ENCODE assay signal across 2 cellular contexts in the genomic region with DNA sequence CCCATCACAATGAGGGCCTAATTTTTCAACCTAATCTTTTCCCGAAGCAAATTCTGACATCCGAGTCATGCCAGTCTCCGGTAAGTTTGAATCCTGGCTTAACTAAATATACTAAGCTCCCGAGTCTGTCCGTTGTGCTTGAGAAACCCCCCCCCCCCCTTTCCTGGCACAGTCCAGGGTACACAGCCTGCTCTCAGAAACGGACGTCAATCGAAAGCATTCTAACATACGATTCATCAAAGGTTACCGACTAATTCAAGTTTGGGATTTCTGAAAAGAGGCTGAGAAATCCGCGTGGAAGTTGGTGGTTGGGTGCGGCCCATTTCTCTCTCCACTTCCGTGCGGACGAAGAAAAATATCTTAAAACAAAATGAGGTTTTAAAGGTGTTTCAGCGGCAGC.
TF ChIP-seq lines count a peak whose summit lies in the region.

No MANE protein-coding gene starts in this region.

TF ChIP-seq in GM23338, 12 proteins besides CTCF, POLR2A, EP300 and RAD21:
- no peak for TF ChIP-seq EZH2 (IDR thresholded peaks at IDR 0.05; ENCODE audit: low read depth, unreplicated experiment)

TF ChIP-seq in GM12878, 131 proteins besides CTCF, POLR2A, EP300 and RAD21:
- no peak for TF ChIP-seq IKZF1 (conservative IDR thresholded peaks at IDR 0.05)
- no peak for TF ChIP-seq RFX5 (IDR thresholded peaks at IDR 0.05; ENCODE audit: low read depth, low read length)
- TF ChIP-seq BMI1 (IDR thresholded peaks at IDR 0.05; ENCODE audit: borderline replicate concordance) = no peak
- TF ChIP-seq ZNF24 (IDR thresholded peaks at IDR 0.05) = no peak
- TF ChIP-seq SUZ12 (IDR thresholded peaks at IDR 0.05; ENCODE audit: unreplicated experiment) = no peak
- TF ChIP-seq, protein P1, sequence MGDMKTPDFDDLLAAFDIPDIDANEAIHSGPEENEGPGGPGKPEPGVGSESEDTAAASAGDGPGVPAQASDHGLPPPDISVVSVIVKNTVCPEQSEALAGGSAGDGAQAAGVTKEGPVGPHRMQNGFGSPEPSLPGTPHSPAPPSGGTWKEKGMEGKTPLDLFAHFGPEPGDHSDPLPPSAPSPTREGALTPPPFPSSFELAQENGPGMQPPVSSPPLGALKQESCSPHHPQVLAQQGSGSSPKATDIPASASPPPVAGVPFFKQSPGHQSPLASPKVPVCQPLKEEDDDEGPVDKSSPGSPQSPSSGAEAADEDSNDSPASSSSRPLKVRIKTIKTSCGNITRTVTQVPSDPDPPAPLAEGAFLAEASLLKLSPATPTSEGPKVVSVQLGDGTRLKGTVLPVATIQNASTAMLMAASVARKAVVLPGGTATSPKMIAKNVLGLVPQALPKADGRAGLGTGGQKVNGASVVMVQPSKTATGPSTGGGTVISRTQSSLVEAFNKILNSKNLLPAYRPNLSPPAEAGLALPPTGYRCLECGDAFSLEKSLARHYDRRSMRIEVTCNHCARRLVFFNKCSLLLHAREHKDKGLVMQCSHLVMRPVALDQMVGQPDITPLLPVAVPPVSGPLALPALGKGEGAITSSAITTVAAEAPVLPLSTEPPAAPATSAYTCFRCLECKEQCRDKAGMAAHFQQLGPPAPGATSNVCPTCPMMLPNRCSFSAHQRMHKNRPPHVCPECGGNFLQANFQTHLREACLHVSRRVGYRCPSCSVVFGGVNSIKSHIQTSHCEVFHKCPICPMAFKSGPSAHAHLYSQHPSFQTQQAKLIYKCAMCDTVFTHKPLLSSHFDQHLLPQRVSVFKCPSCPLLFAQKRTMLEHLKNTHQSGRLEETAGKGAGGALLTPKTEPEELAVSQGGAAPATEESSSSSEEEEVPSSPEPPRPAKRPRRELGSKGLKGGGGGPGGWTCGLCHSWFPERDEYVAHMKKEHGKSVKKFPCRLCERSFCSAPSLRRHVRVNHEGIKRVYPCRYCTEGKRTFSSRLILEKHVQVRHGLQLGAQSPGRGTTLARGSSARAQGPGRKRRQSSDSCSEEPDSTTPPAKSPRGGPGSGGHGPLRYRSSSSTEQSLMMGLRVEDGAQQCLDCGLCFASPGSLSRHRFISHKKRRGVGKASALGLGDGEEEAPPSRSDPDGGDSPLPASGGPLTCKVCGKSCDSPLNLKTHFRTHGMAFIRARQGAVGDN (IDR thresholded peaks at IDR 0.05) = no peak
- no peak for TF ChIP-seq PAX8 (IDR thresholded peaks at IDR 0.05)
- no peak for TF ChIP-seq CREB1 (IDR thresholded peaks at IDR 0.05; ENCODE audit: low read depth)
- no peak for TF ChIP-seq ZNF622 (IDR thresholded peaks at IDR 0.05)
- TF ChIP-seq NBN (IDR thresholded peaks at IDR 0.05) = no peak
- no peak for TF ChIP-seq RELA (IDR thresholded peaks at IDR 0.05; ENCODE audit: borderline replicate concordance, partially characterized antibody)
- no peak for TF ChIP-seq IRF4 (IDR thresholded peaks at IDR 0.05; ENCODE audit: low read depth, low read length)
